In genomic region chr19:10500247-10500592, GRCh38 we compare ENCODE assay signal across 16 cellular contexts. TPM values are rescaled to one million over a fixed set of nuclear protein-coding genes. Genes with fewer than 3 reads are reported as not detected.
A peak's percentile ranks its signal among the peaks of the same experiment; 100 is the strongest.
DNase-seq lines count a peak whose midpoint lies in the region; ATAC-seq, FAIRE-seq and TF ChIP-seq lines count a peak whose summit lies in the region.
"Had no signal": no experiment of that assay in that cellular context is flagged by ENCODE, and none has a peak within 500 bp of the region (broad histone marks: within the 10 kb centered on the region; RNA-seq: fewer than 3 reads in every experiment).

No MANE protein-coding gene starts in this region.

- no peaks in the 10 kb centered on the region for H3K9me3 ChIP-seq in CD8-positive, alpha-beta memory T cell (ENCODE audit: low read length)
- H3K9me3 ChIP-seq in adrenal gland (replicated peaks in 1 of 3), result no peaks in the 10 kb centered on the region
- H3K9me3 ChIP-seq: SJCRH30 had no signal

- H3K4me3 Mint-ChIP-seq in CD8-positive, alpha-beta memory T cell, result peak overlapping the region; percentile 67 to 88 (median 77)
- H3K4me3 Mint-ChIP-seq in activated CD8-positive, alpha-beta T cell treated with anti-CD3 and anti-CD28 coated beads, Interleukin-2, amount 10 ng/mL, durations not matched to agents 7 days and 5 days, result peak overlapping the region; percentile 55
- peak overlapping the region; percentile 63 to 78 (median 69) for H3K4me3 Mint-ChIP-seq in immature natural killer cell

- ATAC-seq in activated CD8-positive, alpha-beta T cell treated with anti-CD3 and anti-CD28 coated beads, Interleukin-2, amount 10 ng/mL, durations not matched to agents 7 days and 5 days, result no peak
- ATAC-seq: K562 had no signal

- POLR2A ChIA-PET in CD8-positive, alpha-beta memory T cell (lab: Charles Lee), result no interaction called here
- POLR2A ChIA-PET in activated CD8-positive, alpha-beta T cell treated with anti-CD3 and anti-CD28 coated beads, Interleukin-2, amount 10 ng/mL, durations not matched to agents 7 days and 5 days (lab: Charles Lee), result interaction anchor here (0.7 to 1.0 kb wide), 2 partner anchors 10 to 66 kb away, joined by 3 to 4 read pairs; no protein-coding TSS in a partner anchor

- in situ Hi-C loops in ACHN (cut with HindIII; ENCODE audit: low pct_ligation_motif_present, low pct_unique_long_range_greater_than_20kb, low sequenced_read_pairs), result no loop called here

- no peak for DNase-seq in CD8-positive, alpha-beta memory T cell
- no peak for DNase-seq in activated CD8-positive, alpha-beta T cell treated with anti-CD3 and anti-CD28 coated beads, Interleukin-2, amount 10 ng/mL, durations not matched to agents 7 days and 5 days
- DNase-seq in immature natural killer cell, result no peak
- no peak for DNase-seq in HTR-8/SVneo (ENCODE audit: insufficient read length, low spot score)
- no peak for DNase-seq in adrenal gland
- no peak for DNase-seq in ACHN
- DNase-seq in NCI-H2081 (lab: John Stamatoyannopoulos, UW), result no peak
- DNase-seq: activated gamma-delta T cell; midbrain; NCI-H1694; NCI-H82; SJCRH30; stimulated activated CD4-positive, alpha-beta T cell treated with anti-CD3 and anti-CD28 coated beads, Interleukin-4, amount 100 ng/mL, for 1 hour; WERI-Rb-1 had no signal

- H3K36me3 ChIP-seq in CD8-positive, alpha-beta memory T cell (ENCODE audit: insufficient read depth, low read length), result peaks cover 12% of the 10 kb centered on the region
- peaks cover 0 to 42% of the 10 kb centered on the region in 2 donors for H3K36me3 ChIP-seq in adrenal gland (replicated peaks in 1 of 2)

- peak overlapping the region; percentile 96 for H3K27ac ChIP-seq in 22Rv1
- no peak overlapping the region for H3K27ac ChIP-seq in CD8-positive, alpha-beta memory T cell (ENCODE audit: low read depth, low read length)
- H3K27ac ChIP-seq in adrenal gland, result no peak overlapping the region
- H3K27ac ChIP-seq: SJCRH30, WERI-Rb-1 had no signal

- 95 to 97% (median 97%) methylated on average over 2 of the region's 2 CpGs for whole genome bisulfite sequencing in adrenal gland, 4 donors

- intact Hi-C loops in adrenal gland (cut with DNase I), result loop anchor here (5.0 to 10.0 kb wide), 2 partner anchors 67 to 75 kb away; partner anchors contain the start of genes CDKN2D (in 1 of the 2) and KRI1 (in 1 of the 2)

- no peak for TF ChIP-seq POLR2A in adrenal gland (IDR thresholded peaks at IDR 0.05)

- H3K27me3 ChIP-seq in CD8-positive, alpha-beta memory T cell (ENCODE audit: insufficient read depth, low read length, poor library complexity, severe bottlenecking), result no peaks in the 10 kb centered on the region
- no peaks in the 10 kb centered on the region for H3K27me3 ChIP-seq in adrenal gland
- H3K27me3 ChIP-seq: SJCRH30 had no signal

- CTCF ChIA-PET in CD8-positive, alpha-beta memory T cell (lab: Charles Lee), result interaction anchor here (0.6 to 1.5 kb wide), 3 partner anchors 18 to 430 kb away, joined by 3 to 4 read pairs (median 3); no protein-coding TSS in a partner anchor
- CTCF ChIA-PET in activated CD8-positive, alpha-beta T cell treated with anti-CD3 and anti-CD28 coated beads, Interleukin-2, amount 10 ng/mL, durations not matched to agents 7 days and 5 days (lab: Charles Lee), result interaction anchor here (1.2 to 1.8 kb wide), 3 partner anchors 8 to 112 kb away, joined by 3 to 8 read pairs (median 4); no protein-coding TSS in a partner anchor

- no peak for TF ChIP-seq CTCF in 22Rv1 (IDR thresholded peaks at IDR 0.05)
- TF ChIP-seq CTCF in adrenal gland (IDR thresholded peaks at IDR 0.05), result no peak

- no peaks in the 10 kb centered on the region for H3K9me3 Mint-ChIP-seq in CD8-positive, alpha-beta memory T cell
- H3K9me3 Mint-ChIP-seq in activated CD8-positive, alpha-beta T cell treated with anti-CD3 and anti-CD28 coated beads, Interleukin-2, amount 10 ng/mL, durations not matched to agents 7 days and 5 days (ENCODE audit: insufficient read depth), result no peaks in the 10 kb centered on the region
- H3K9me3 Mint-ChIP-seq in immature natural killer cell, result no peaks in the 10 kb centered on the region

- H3K27ac Mint-ChIP-seq in CD8-positive, alpha-beta memory T cell, result peak overlapping the region; percentile 8 to 89 (median 76)
- peak overlapping the region; percentile 69 for H3K27ac Mint-ChIP-seq in activated CD8-positive, alpha-beta T cell treated with anti-CD3 and anti-CD28 coated beads, Interleukin-2, amount 10 ng/mL, durations not matched to agents 7 days and 5 days
- H3K27ac Mint-ChIP-seq in immature natural killer cell, result peak overlapping the region; percentile 6 to 94 (median 83)

- no peaks in the 10 kb centered on the region for H3K27me3 Mint-ChIP-seq in CD8-positive, alpha-beta memory T cell
- H3K27me3 Mint-ChIP-seq in activated CD8-positive, alpha-beta T cell treated with anti-CD3 and anti-CD28 coated beads, Interleukin-2, amount 10 ng/mL, durations not matched to agents 7 days and 5 days (ENCODE audit: low read depth), result no peaks in the 10 kb centered on the region
- H3K27me3 Mint-ChIP-seq in immature natural killer cell (ENCODE audit: low read depth in 3 of 3), result peaks cover 5 to 16% (median 15%) of the 10 kb centered on the region in 3 donors

- peaks cover 27% of the 10 kb centered on the region for H3K4me1 ChIP-seq in CD8-positive, alpha-beta memory T cell (ENCODE audit: insufficient read depth, low read length)
- peaks cover 10 to 45% of the 10 kb centered on the region in 2 donors for H3K4me1 ChIP-seq in adrenal gland (replicated peaks in 1 of 2)
- H3K4me1 ChIP-seq: SJCRH30 had no signal

- no peak overlapping the region for H3K4me3 ChIP-seq in CD8-positive, alpha-beta memory T cell (ENCODE audit: low read length)
- no peak overlapping the region for H3K4me3 ChIP-seq in adrenal gland
- H3K4me3 ChIP-seq: K562, SJCRH30 had no signal

- H3K36me3 Mint-ChIP-seq in CD8-positive, alpha-beta memory T cell, result peaks cover 0 to 37% (median 8%) of the 10 kb centered on the region in 3 donors
- H3K36me3 Mint-ChIP-seq in activated CD8-positive, alpha-beta T cell treated with anti-CD3 and anti-CD28 coated beads, Interleukin-2, amount 10 ng/mL, durations not matched to agents 7 days and 5 days (ENCODE audit: low read depth), result peaks cover 35% of the 10 kb centered on the region
- H3K36me3 Mint-ChIP-seq in immature natural killer cell, result peaks cover 5 to 6% (median 6%) of the 10 kb centered on the region in 3 donors

- no peak for FAIRE-seq in HTR-8/SVneo (lab: Jason Lieb, UNC)
- FAIRE-seq: K562 had no signal

- H3K4me1 Mint-ChIP-seq in CD8-positive, alpha-beta memory T cell, result peaks cover 32 to 46% (median 41%) of the 10 kb centered on the region in 3 donors
- peaks cover 36% of the 10 kb centered on the region for H3K4me1 Mint-ChIP-seq in activated CD8-positive, alpha-beta T cell treated with anti-CD3 and anti-CD28 coated beads, Interleukin-2, amount 10 ng/mL, durations not matched to agents 7 days and 5 days (ENCODE audit: low read depth)
- H3K4me1 Mint-ChIP-seq in immature natural killer cell, result peaks cover 42 to 43% of the 10 kb centered on the region in 2 donors

RNA-seq across cellular contexts. Expression of gene KEAP1, which starts 2.9 kb away (rescaled TPM):
- 100 to 1,000 TPM; 101 to 107 TPM for total RNA-seq in CD8-positive, alpha-beta memory T cell
- 58.3 TPM for polyA plus RNA-seq in CD8-positive, alpha-beta memory T cell
- 10 to 100 TPM; 89.4 to 92.1 TPM for total RNA-seq in activated CD8-positive, alpha-beta T cell treated with anti-CD3 and anti-CD28 coated beads, Interleukin-2, amount 10 ng/mL, durations not matched to agents 7 days and 5 days
- polyA plus RNA-seq in immature natural killer cell (10 to 100 TPM; 49.2 to 86.9 (median 71.6) TPM), adrenal gland (100 to 1,000 TPM in 1 of 3 donors, 10 to 100 TPM in 2; 71.0 to 101 (median 97.3) TPM)
- 100 to 1,000 TPM in 1 of 8 donors, 10 to 100 TPM in 7; 71.1 to 106 (median 75.1) TPM for total RNA-seq in adrenal gland

RNA-seq across cellular contexts. Expression of gene S1PR5, which starts 17.0 kb away (rescaled TPM):
- 1 to 10 TPM; 1.5 to 1.8 TPM for total RNA-seq in CD8-positive, alpha-beta memory T cell
- 90.3 TPM for polyA plus RNA-seq in CD8-positive, alpha-beta memory T cell
- total RNA-seq in activated CD8-positive, alpha-beta T cell treated with anti-CD3 and anti-CD28 coated beads, Interleukin-2, amount 10 ng/mL, durations not matched to agents 7 days and 5 days, result under 1 TPM; 0.89 to 0.95 TPM
- polyA plus RNA-seq in immature natural killer cell, result 100 to 1,000 TPM; 383 to 659 (median 399) TPM
- 1 to 10 TPM in 2 of 8 donors, under 1 TPM in 5, not detected in 1; 0.14 to 3.0 (median 0.55) TPM for total RNA-seq in adrenal gland
- polyA plus RNA-seq in adrenal gland, result under 1 TPM; 0.37 to 0.97 (median 0.51) TPM

RNA-seq across cellular contexts. Expression of gene ATG4D, which starts 43.5 kb away (rescaled TPM):
- total RNA-seq in CD8-positive, alpha-beta memory T cell, result 10 to 100 TPM; 44.4 to 45.1 TPM
- polyA plus RNA-seq in CD8-positive, alpha-beta memory T cell, result 28.9 TPM
- 10 to 100 TPM; 46.1 to 46.9 TPM for total RNA-seq in activated CD8-positive, alpha-beta T cell treated with anti-CD3 and anti-CD28 coated beads, Interleukin-2, amount 10 ng/mL, durations not matched to agents 7 days and 5 days
- 10 to 100 TPM; 13.9 to 42.1 (median 16.1) TPM for polyA plus RNA-seq in immature natural killer cell
- total RNA-seq in adrenal gland, result 10 to 100 TPM; 26.4 to 93.7 (median 38.5) TPM
- 10 to 100 TPM in 2 of 3 donors, 1 to 10 TPM in 1; 7.4 to 58.2 (median 53.2) TPM for polyA plus RNA-seq in adrenal gland
